1 cellular context compared by ENCODE assay signal in the genomic region with DNA sequence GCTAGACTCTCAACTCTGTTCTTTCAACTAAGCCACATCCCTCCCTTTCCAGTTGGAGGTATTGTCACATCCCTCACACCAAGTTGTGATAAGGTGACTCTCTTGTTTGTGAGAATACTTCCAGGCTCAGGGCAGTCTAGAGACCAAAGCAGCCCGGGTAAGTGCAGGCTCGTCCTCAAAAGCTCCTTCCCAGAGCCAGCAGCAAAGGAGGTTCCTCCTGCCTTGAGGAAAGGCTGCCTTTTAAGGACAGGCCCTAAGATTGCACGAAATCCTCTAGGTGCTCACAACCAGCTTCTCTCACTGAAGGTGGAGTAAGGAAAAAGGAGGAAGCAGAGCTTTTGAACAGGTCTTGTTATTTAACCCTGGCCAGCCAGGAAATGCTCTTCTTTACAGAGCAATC.
TF ChIP-seq lines count a peak whose summit lies in the region.

No MANE protein-coding gene starts in this region.

TF ChIP-seq in H1, 55 proteins besides CTCF, POLR2A, EP300 and RAD21:
- no peak for TF ChIP-seq SUZ12 (IDR thresholded peaks at IDR 0.05; ENCODE audit: low read length)
- TF ChIP-seq, protein P1, sequence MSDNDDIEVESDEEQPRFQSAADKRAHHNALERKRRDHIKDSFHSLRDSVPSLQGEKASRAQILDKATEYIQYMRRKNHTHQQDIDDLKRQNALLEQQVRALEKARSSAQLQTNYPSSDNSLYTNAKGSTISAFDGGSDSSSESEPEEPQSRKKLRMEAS (IDR thresholded peaks at IDR 0.05), result no peak
- no peak for TF ChIP-seq HDAC6 (IDR thresholded peaks at IDR 0.05; ENCODE audit: low read depth, low read length)
- TF ChIP-seq CREB1 (IDR thresholded peaks at IDR 0.05), result no peak
- TF ChIP-seq RBBP5 (IDR thresholded peaks at IDR 0.05; ENCODE audit: borderline replicate concordance, low read depth, low read length), result no peak
- no peak for TF ChIP-seq GABPA (IDR thresholded peaks at IDR 0.05; ENCODE audit: borderline replicate concordance, insufficient read depth, low read length)
- TF ChIP-seq ATF3 (IDR thresholded peaks at IDR 0.05; ENCODE audit: insufficient read depth, low read depth, low read length), result no peak
- TF ChIP-seq ASH2L (IDR thresholded peaks at IDR 0.05; ENCODE audit: low read length), result no peak
- TF ChIP-seq CHD7 (IDR thresholded peaks at IDR 0.05; ENCODE audit: insufficient replicate concordance, low read length), result no peak
- no peak for TF ChIP-seq MAFK (IDR thresholded peaks at IDR 0.05; ENCODE audit: low read depth, low read length)
- TF ChIP-seq TBP (IDR thresholded peaks at IDR 0.05; ENCODE audit: low read depth, low read length), result no peak
- TF ChIP-seq PHF8 (conservative IDR thresholded peaks at IDR 0.05; ENCODE audit: low read depth, low read length), result no peak
- TF ChIP-seq BRCA1 (IDR thresholded peaks at IDR 0.05; ENCODE audit: low read depth, low read length), result no peak
